14 cellular contexts compared by ENCODE assay signal in the genomic region with DNA sequence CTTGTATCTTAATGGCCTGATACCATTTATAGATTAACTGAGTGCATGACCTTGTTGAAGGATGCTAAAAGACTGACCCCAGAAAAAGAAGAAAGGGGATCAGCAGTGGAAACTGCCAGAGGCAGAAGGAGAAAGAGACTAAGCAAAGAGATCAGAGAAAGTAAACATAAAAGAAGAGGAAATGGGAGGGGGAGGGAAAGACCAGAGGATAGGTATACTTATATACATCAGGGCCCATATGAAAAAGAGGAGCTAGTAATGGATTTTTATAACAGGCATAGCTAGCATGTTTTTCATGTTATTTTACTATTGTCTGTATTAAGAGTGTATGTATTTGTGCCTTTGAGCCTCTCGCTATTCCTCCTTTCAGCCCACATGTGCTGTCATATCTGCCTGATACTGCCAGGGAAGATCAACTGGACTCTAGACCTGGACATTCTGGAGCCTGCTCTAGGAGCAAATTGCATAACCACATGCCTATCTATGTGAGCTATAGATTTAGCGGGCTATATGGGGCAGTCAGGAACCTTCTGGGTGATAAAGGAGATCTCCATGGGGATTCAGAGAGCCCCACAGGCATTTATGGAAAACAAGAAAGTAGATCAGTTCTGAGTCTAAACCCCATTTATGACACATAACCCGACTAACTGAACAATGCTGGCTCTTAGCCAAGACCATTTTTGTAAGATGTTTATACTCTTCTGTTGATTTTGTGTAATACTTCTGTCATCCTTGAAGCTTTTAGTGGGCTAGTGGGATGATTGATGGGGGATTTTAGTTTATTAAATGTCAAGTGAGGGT. TPM values are rescaled to one million over a fixed set of nuclear protein-coding genes. Genes with fewer than 3 reads are reported as not detected.
DNase-seq lines count a peak whose midpoint lies in the region; ATAC-seq and TF ChIP-seq lines count a peak whose summit lies in the region.
"Had no signal": no experiment of that assay in that cellular context is flagged by ENCODE, and none has a peak within 500 bp of the region (broad histone marks: within the 10 kb centered on the region; RNA-seq: fewer than 3 reads in every experiment).

No MANE protein-coding gene starts in this region.

- H3K4me3 ChIP-seq in HEK293 (ENCODE audit: low read depth, low read length), result no peak overlapping the region
- no peak overlapping the region for H3K4me3 ChIP-seq in gastroesophageal sphincter

- CTCF ChIA-PET in HEK293 (lab: Yijun Ruan, JAX), result interaction anchor here (0.6 to 1.2 kb wide), 3 partner anchors 23 to 102 kb away, joined by 3 to 4 read pairs (median 3); no protein-coding TSS in a partner anchor

- no peak overlapping the region for H3K4me3 Mint-ChIP-seq in activated T-helper 17 cell treated with anti-CD3 and anti-CD28 coated beads, Interleukin-2, amount 50 U/mL, for 72 hours
- H3K4me3 Mint-ChIP-seq: brain, immature natural killer cell had no signal

- no peaks in the 10 kb centered on the region for H3K27me3 ChIP-seq in gastroesophageal sphincter

- H3K27ac ChIP-seq in HEK293 (ENCODE audit: extremely low read depth, low read depth, low read length) (peak overlapping the region; percentile 24; the same call in 1 of the 2 replicates), gastroesophageal sphincter (no peak overlapping the region)
- H3K27ac ChIP-seq: VCaP had no signal

- TF ChIP-seq POLR2A in gastroesophageal sphincter (IDR thresholded peaks at IDR 0.05), result no peak

- WGBS in gastroesophageal sphincter (ENCODE audit: low coverage in 1 of 2), 2 donors, result 35 to 39% methylated on average over 2 to 3 of the region's 3 CpGs

- H3K9me3 ChIP-seq in HEK293 (ENCODE audit: control insufficient read depth, insufficient read depth, low read depth, low read length) (no peaks in the 10 kb centered on the region), gastroesophageal sphincter (no peaks in the 10 kb centered on the region)

- peak; percentile 64 for DNase-seq in iris pigment epithelial cell (ENCODE audit: low read depth)
- no peak for DNase-seq in activated CD8-positive, alpha-beta memory T cell treated with anti-CD3 and anti-CD28 coated beads, Interleukin-2, amount 50 U/mL, for 4 hours
- DNase-seq in NCI-H2081 treated with DMSO at 0.1 percent for 48 hours (lab: John Stamatoyannopoulos, UW), result no peak
- DNase-seq: activated CD8-positive, alpha-beta memory T cell treated with anti-CD3 and anti-CD28 coated beads for 24 hours; effector CD8-positive, alpha-beta T cell; immature natural killer cell; MV-4-11; NCI-H2171 treated with DMSO at 0.1 percent for 48 hours; stimulated activated naive CD4-positive, alpha-beta T cell treated with Interleukin-2 at 50 U/mL for 16 hours had no signal

- ATAC-seq in activated T-helper 17 cell treated with anti-CD3 and anti-CD28 coated beads, Interleukin-2, amount 50 U/mL, for 72 hours (replicated peaks), result peak; percentile 39
- ATAC-seq in gastroesophageal sphincter, result no peak

- H3K4me1 ChIP-seq in HEK293 (ENCODE audit: control insufficient read depth, insufficient read depth, low read length), result peaks cover 12% of the 10 kb centered on the region
- H3K4me1 ChIP-seq in gastroesophageal sphincter, result no peaks in the 10 kb centered on the region

- H3K36me3 ChIP-seq in HEK293 (ENCODE audit: control insufficient read depth in 2 of 2, insufficient read depth in 1 of 2, low read length in 2 of 2) (no peaks in the 10 kb centered on the region), gastroesophageal sphincter (no peaks in the 10 kb centered on the region)

- no peaks in the 10 kb centered on the region for H3K27me3 Mint-ChIP-seq in activated T-helper 17 cell treated with anti-CD3 and anti-CD28 coated beads, Interleukin-2, amount 50 U/mL, for 72 hours

- H3K4me1 Mint-ChIP-seq in activated T-helper 17 cell treated with anti-CD3 and anti-CD28 coated beads, Interleukin-2, amount 50 U/mL, for 72 hours, result no peaks in the 10 kb centered on the region
- H3K4me1 Mint-ChIP-seq: brain, immature natural killer cell had no signal

- POLR2A ChIA-PET in HEK293 (lab: Yijun Ruan, JAX), result interaction anchor here (1.2 kb wide), 1 partner anchor 14 kb away, joined by 5 read pairs; a partner anchor contains a TSS

- TF ChIP-seq CTCF in HEK293 (tag by site-specific recombination; IDR thresholded peaks at IDR 0.05), result no peak
- no peak for TF ChIP-seq CTCF in gastroesophageal sphincter (IDR thresholded peaks at IDR 0.05)

- no peaks in the 10 kb centered on the region for H3K9me3 Mint-ChIP-seq in activated T-helper 17 cell treated with anti-CD3 and anti-CD28 coated beads, Interleukin-2, amount 50 U/mL, for 72 hours
- H3K9me3 Mint-ChIP-seq: immature natural killer cell had no signal

- H3K36me3 Mint-ChIP-seq in activated T-helper 17 cell treated with anti-CD3 and anti-CD28 coated beads, Interleukin-2, amount 50 U/mL, for 72 hours (ENCODE audit: low read depth), result no peaks in the 10 kb centered on the region
- H3K36me3 Mint-ChIP-seq: brain, immature natural killer cell had no signal

- TF ChIP-seq EP300 in gastroesophageal sphincter (IDR thresholded peaks at IDR 0.05), result no peak

- no peak overlapping the region for H3K27ac Mint-ChIP-seq in activated T-helper 17 cell treated with anti-CD3 and anti-CD28 coated beads, Interleukin-2, amount 50 U/mL, for 72 hours
- H3K27ac Mint-ChIP-seq: brain, immature natural killer cell had no signal

TF ChIP-seq in HEK293, 187 proteins besides CTCF, POLR2A, EP300 and RAD21 (continues in another document):
- TF ChIP-seq ZNF660 (tag by site-specific recombination; IDR thresholded peaks at IDR 0.05) (no peak), ZNF701 (tag by site-specific recombination; IDR thresholded peaks at IDR 0.05) (no peak), YY2 (tag by site-specific recombination; IDR thresholded peaks at IDR 0.05) (no peak), ZNF37A (tag by site-specific recombination; IDR thresholded peaks at IDR 0.05) (no peak), ZNF48 (tag by site-specific recombination; IDR thresholded peaks at IDR 0.05) (no peak), BCL11A (tag by site-specific recombination; IDR thresholded peaks at IDR 0.05; ENCODE audit: low read depth) (no peak), ZNF623 (tag by site-specific recombination; IDR thresholded peaks at IDR 0.05) (no peak), GLI4 (tag by site-specific recombination; IDR thresholded peaks at IDR 0.05) (no peak), ZNF416 (tag by site-specific recombination; IDR thresholded peaks at IDR 0.05) (no peak), ZNF292 (tag by site-specific recombination; IDR thresholded peaks at IDR 0.05; ENCODE audit: borderline replicate concordance, low read depth) (no peak), ZNF169 (tag by site-specific recombination; IDR thresholded peaks at IDR 0.05) (no peak), ZNF354C (tag by site-specific recombination; IDR thresholded peaks at IDR 0.05; ENCODE audit: borderline replicate concordance, low read depth) (no peak), ZNF654 (tag by site-specific recombination; IDR thresholded peaks at IDR 0.05; ENCODE audit: low read depth) (no peak), ZNF777 (tag by site-specific recombination; IDR thresholded peaks at IDR 0.05; ENCODE audit: borderline replicate concordance) (no peak), ZFP3 (tag by site-specific recombination; IDR thresholded peaks at IDR 0.05; ENCODE audit: low read depth) (no peak), ZNF155 (tag by site-specific recombination; IDR thresholded peaks at IDR 0.05) (no peak)
- TF ChIP-seq, protein P1, sequence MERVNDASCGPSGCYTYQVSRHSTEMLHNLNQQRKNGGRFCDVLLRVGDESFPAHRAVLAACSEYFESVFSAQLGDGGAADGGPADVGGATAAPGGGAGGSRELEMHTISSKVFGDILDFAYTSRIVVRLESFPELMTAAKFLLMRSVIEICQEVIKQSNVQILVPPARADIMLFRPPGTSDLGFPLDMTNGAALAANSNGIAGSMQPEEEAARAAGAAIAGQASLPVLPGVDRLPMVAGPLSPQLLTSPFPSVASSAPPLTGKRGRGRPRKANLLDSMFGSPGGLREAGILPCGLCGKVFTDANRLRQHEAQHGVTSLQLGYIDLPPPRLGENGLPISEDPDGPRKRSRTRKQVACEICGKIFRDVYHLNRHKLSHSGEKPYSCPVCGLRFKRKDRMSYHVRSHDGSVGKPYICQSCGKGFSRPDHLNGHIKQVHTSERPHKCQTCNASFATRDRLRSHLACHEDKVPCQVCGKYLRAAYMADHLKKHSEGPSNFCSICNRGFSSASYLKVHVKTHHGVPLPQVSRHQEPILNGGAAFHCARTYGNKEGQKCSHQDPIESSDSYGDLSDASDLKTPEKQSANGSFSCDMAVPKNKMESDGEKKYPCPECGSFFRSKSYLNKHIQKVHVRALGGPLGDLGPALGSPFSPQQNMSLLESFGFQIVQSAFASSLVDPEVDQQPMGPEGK (tag by site-specific recombination; IDR thresholded peaks at IDR 0.05), result no peak; the same call in 1 of the 2 replicates
- TF ChIP-seq, protein P2, sequence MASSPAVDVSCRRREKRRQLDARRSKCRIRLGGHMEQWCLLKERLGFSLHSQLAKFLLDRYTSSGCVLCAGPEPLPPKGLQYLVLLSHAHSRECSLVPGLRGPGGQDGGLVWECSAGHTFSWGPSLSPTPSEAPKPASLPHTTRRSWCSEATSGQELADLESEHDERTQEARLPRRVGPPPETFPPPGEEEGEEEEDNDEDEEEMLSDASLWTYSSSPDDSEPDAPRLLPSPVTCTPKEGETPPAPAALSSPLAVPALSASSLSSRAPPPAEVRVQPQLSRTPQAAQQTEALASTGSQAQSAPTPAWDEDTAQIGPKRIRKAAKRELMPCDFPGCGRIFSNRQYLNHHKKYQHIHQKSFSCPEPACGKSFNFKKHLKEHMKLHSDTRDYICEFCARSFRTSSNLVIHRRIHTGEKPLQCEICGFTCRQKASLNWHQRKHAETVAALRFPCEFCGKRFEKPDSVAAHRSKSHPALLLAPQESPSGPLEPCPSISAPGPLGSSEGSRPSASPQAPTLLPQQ (tag by site-specific recombination; IDR thresholded peaks at IDR 0.05), result no peak

RNA-seq across cellular contexts. Expression of a gene that starts 13.4 kb away (rescaled TPM):
- 10 to 100 TPM; 47.2 to 49.0 TPM for total RNA-seq in activated T-helper 17 cell treated with anti-CD3 and anti-CD28 coated beads, Interleukin-2, amount 50 U/mL, for 72 hours
- 10 to 100 TPM; 43.1 to 81.7 (median 52.0) TPM for total RNA-seq in gastroesophageal sphincter

RNA-seq across cellular contexts. Expression of a gene that starts 14.1 kb away (rescaled TPM):
- 10 to 100 TPM; 11.2 to 39.0 TPM for total RNA-seq in activated T-helper 17 cell treated with anti-CD3 and anti-CD28 coated beads, Interleukin-2, amount 50 U/mL, for 72 hours
- 10 to 100 TPM; 19.9 to 48.2 (median 28.9) TPM for total RNA-seq in gastroesophageal sphincter

RNA-seq across cellular contexts. Expression of a gene that starts 25.0 kb away (rescaled TPM):
- 10 to 100 TPM; 15.1 to 36.4 TPM for total RNA-seq in activated T-helper 17 cell treated with anti-CD3 and anti-CD28 coated beads, Interleukin-2, amount 50 U/mL, for 72 hours
- total RNA-seq in gastroesophageal sphincter, result not detected

RNA-seq across cellular contexts. Expression of a gene that starts 29.8 kb away (rescaled TPM):
- 100 to 1,000 TPM; 317 to 698 TPM for total RNA-seq in activated T-helper 17 cell treated with anti-CD3 and anti-CD28 coated beads, Interleukin-2, amount 50 U/mL, for 72 hours
- 1 to 10 TPM in 3 of 4 donors, under 1 TPM in 1; 0.62 to 6.3 (median 3.7) TPM for total RNA-seq in gastroesophageal sphincter

RNA-seq across cellular contexts. Expression of a gene that starts 36.8 kb away (rescaled TPM):
- 100 to 1,000 TPM in 1 of 2 donors, 10 to 100 TPM in 1; 46.2 to 144 TPM for total RNA-seq in activated T-helper 17 cell treated with anti-CD3 and anti-CD28 coated beads, Interleukin-2, amount 50 U/mL, for 72 hours
- total RNA-seq in gastroesophageal sphincter, result 10 to 100 TPM; 19.7 to 30.2 (median 26.2) TPM

Comparison
In these comparisons a context has a peak if more than half of its experiments do, and no peak if none do; other contexts are left out.
1. RNA of a gene that starts 25.0 kb away (total RNA-seq): 15.1 to 36.4 TPM in activated T-helper 17 cell treated with anti-CD3 and anti-CD28 coated beads, Interleukin-2, amount 50 U/mL, for 72 hours; not detected in gastroesophageal sphincter; every median in the first group is over 10 times any median in the second.